21 cellular contexts compared by ENCODE assay signal in the genomic region with DNA sequence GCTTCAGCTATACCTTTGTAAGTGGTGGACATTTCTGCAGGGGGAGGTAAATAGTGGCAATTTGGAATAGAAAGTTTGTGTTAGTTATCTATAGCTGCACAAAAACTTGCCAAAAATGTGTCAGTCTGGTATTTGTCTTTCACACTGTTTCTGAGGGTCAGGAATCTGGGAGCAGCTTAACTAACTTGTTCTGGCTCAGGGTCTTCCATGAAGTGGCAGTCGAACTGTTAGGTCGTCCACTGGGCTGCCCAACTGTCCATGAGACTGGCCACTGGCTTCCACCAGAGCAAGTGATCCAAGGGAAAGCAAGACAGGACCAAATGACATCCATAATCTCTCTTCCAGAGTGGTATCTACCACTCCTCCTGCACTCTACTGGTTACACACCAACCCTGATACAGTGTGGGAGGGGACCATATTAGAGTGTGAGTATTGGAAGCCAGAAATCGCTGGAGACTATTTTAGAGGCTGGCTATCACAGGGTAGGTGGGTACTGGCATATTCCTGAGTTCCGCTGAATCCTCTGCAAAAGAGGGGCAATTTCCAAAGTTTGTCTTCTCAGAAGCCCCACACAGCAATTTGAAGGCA.
"Had no signal": no experiment of that assay in that cellular context is flagged by ENCODE, and none has a peak within 500 bp of the region (broad histone marks: within the 10 kb centered on the region; RNA-seq: fewer than 3 reads in every experiment).

No MANE protein-coding gene starts in this region.

- H3K27ac ChIP-seq: tibial artery, uterus had no signal

- H3K27me3 ChIP-seq: tibial artery, uterus had no signal

- DNase-seq: activated CD4-positive, alpha-beta T cell treated with anti-CD3 and anti-CD28 coated beads, Interleukin-2, amount 50 U/mL, for 1 hour; activated CD4-positive, CD25-positive, alpha-beta regulatory T cell treated with anti-CD3 and anti-CD28 coated beads, Interleukin-2, amount 50 U/mL, for 72 hours; activated CD8-positive, alpha-beta memory T cell treated with anti-CD3 and anti-CD28 coated beads for 24 hours; activated CD8-positive, alpha-beta memory T cell treated with anti-CD3 and anti-CD28 coated beads, Interleukin-2, amount 50 U/mL, for 48 hours; activated effector memory CD4-positive, alpha-beta T cell treated with anti-CD3 and anti-CD28 coated beads, Interleukin-2, amount 50 U/mL, for 16 hours; activated naive CD4-positive, alpha-beta T cell treated with anti-CD3 and anti-CD28 coated beads, Interleukin-2, amount 50 U/mL, for 16 hours; activated T-cell treated with anti-CD3 and anti-CD28 coated beads, Interleukin-2, amount 50 U/mL, for 72 hours; aorta; cerebellar nuclear complex; dermis blood vessel endothelial cell; effector memory CD8-positive, alpha-beta T cell; foreskin fibroblast; natural killer cell; posterior cingulate gyrus; stimulated activated CD4-positive, alpha-beta T cell treated with anti-CD3 and anti-CD28 coated beads, Interleukin-12 subunit alpha, Interleukin-12 subunit beta, amount 100 ng/mL, for 4 hours; stimulated activated CD4-positive, alpha-beta T cell treated with anti-CD3 and anti-CD28 coated beads, Interleukin-2, amount 100 ng/mL, for 24 hours; stimulated activated naive CD4-positive, alpha-beta T cell treated with Interleukin-2 at 50 U/mL for 16 hours; substantia nigra; tibial artery; uterus had no signal

- H3K9me3 ChIP-seq: mucosa of descending colon, tibial artery, uterus had no signal

- H3K4me3 ChIP-seq: mucosa of descending colon, tibial artery, uterus had no signal

- H3K4me1 ChIP-seq: uterus had no signal

- H3K36me3 ChIP-seq: tibial artery, uterus had no signal

- ATAC-seq: activated T-cell treated with anti-CD3 and anti-CD28 coated beads, Interleukin-2, amount 50 U/mL, for 72 hours; effector memory CD8-positive, alpha-beta T cell; natural killer cell had no signal
